ENCODE assay signal across 8 cellular contexts in the genomic region with DNA sequence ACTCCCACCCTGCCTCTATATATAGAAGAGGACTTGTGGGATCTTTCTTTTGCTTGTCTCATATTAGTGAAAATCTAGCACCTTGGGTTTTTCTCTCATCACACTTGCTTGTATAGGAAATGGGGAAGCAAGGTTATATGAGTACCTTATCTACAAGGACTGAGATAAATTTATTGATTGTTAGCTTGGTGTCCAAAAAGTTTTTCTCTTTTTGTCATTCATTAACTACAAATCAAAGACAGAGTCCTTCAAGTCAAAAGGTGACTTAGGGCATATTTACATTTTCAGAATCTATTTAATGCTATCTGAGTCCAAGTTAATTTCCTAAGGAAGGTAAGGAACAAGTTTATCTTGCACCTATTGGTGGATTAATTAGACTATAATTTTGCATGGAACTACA. TPM values are rescaled to one million over a fixed set of nuclear protein-coding genes. Genes with fewer than 3 reads are reported as not detected.
"Had no signal": no experiment of that assay in that cellular context is flagged by ENCODE, and none has a peak within 500 bp of the region (broad histone marks: within the 10 kb centered on the region; RNA-seq: fewer than 3 reads in every experiment).

No MANE protein-coding gene starts in this region.

- H2AFZ ChIP-seq: GM23338 had no signal

- FAIRE-seq: H1, H54, K562 had no signal

- H3K4me2 ChIP-seq: GM23338 had no signal

- ATAC-seq: GM23338, K562 had no signal

- DNase-seq: H9, HCEC 1CT, IMR-90 had no signal

- H3K4me3 ChIP-seq: GM23338, K562 had no signal

RNA-seq across cellular contexts. Expression of a gene that starts 42.4 kb away (rescaled TPM):
- total RNA-seq: HT-29 had no signal
- polyA plus RNA-seq: K562 had no signal
